ENCODE assay signal across 1 cellular context in the genomic region with DNA sequence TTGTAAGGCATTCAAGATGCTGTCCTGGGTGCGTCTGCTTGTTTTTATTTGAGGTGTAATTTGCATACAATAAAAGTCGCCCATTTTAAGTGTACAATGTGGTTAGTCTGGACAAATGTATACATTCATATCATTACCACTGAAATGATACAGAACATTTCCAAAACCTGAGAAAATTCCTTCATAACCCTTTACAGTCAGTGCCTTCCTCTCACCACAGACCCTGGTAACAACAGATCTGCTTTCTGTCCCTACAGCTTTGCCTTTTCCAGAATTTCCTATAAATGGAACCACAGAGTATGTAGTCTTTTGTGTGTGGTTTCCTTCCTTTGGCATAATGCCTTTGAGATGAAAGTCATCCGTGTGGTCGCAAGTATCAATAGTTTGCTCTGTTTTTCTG.
TF ChIP-seq lines count a peak whose summit lies in the region.

No MANE protein-coding gene starts in this region.

TF ChIP-seq in SK-N-SH, 30 proteins besides CTCF, POLR2A, EP300 and RAD21 (continued from another document):
- TF ChIP-seq, protein P1, sequence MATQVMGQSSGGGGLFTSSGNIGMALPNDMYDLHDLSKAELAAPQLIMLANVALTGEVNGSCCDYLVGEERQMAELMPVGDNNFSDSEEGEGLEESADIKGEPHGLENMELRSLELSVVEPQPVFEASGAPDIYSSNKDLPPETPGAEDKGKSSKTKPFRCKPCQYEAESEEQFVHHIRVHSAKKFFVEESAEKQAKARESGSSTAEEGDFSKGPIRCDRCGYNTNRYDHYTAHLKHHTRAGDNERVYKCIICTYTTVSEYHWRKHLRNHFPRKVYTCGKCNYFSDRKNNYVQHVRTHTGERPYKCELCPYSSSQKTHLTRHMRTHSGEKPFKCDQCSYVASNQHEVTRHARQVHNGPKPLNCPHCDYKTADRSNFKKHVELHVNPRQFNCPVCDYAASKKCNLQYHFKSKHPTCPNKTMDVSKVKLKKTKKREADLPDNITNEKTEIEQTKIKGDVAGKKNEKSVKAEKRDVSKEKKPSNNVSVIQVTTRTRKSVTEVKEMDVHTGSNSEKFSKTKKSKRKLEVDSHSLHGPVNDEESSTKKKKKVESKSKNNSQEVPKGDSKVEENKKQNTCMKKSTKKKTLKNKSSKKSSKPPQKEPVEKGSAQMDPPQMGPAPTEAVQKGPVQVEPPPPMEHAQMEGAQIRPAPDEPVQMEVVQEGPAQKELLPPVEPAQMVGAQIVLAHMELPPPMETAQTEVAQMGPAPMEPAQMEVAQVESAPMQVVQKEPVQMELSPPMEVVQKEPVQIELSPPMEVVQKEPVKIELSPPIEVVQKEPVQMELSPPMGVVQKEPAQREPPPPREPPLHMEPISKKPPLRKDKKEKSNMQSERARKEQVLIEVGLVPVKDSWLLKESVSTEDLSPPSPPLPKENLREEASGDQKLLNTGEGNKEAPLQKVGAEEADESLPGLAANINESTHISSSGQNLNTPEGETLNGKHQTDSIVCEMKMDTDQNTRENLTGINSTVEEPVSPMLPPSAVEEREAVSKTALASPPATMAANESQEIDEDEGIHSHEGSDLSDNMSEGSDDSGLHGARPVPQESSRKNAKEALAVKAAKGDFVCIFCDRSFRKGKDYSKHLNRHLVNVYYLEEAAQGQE (IDR thresholded peaks at IDR 0.05; ENCODE audit: low read depth, low read length) = no peak
- TF ChIP-seq TEAD4 (IDR thresholded peaks at IDR 0.05; ENCODE audit: borderline replicate concordance, insufficient read depth) = no peak
- TF ChIP-seq, protein P2, sequence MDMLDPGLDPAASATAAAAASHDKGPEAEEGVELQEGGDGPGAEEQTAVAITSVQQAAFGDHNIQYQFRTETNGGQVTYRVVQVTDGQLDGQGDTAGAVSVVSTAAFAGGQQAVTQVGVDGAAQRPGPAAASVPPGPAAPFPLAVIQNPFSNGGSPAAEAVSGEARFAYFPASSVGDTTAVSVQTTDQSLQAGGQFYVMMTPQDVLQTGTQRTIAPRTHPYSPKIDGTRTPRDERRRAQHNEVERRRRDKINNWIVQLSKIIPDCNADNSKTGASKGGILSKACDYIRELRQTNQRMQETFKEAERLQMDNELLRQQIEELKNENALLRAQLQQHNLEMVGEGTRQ (IDR thresholded peaks at IDR 0.05; ENCODE audit: borderline replicate concordance, low read depth, low read length) = no peak
- TF ChIP-seq, protein P3, sequence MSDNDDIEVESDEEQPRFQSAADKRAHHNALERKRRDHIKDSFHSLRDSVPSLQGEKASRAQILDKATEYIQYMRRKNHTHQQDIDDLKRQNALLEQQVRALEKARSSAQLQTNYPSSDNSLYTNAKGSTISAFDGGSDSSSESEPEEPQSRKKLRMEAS (IDR thresholded peaks at IDR 0.05; ENCODE audit: low read depth) = no peak
- no peak for TF ChIP-seq NRF1 (IDR thresholded peaks at IDR 0.05; ENCODE audit: low read depth, low read length)
- TF ChIP-seq, protein P4, sequence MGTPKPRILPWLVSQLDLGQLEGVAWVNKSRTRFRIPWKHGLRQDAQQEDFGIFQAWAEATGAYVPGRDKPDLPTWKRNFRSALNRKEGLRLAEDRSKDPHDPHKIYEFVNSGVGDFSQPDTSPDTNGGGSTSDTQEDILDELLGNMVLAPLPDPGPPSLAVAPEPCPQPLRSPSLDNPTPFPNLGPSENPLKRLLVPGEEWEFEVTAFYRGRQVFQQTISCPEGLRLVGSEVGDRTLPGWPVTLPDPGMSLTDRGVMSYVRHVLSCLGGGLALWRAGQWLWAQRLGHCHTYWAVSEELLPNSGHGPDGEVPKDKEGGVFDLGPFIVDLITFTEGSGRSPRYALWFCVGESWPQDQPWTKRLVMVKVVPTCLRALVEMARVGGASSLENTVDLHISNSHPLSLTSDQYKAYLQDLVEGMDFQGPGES (IDR thresholded peaks at IDR 0.05; ENCODE audit: low read depth, low read length) = no peak
- TF ChIP-seq SIN3A (IDR thresholded peaks at IDR 0.05; ENCODE audit: borderline replicate concordance, low read depth, low read length) = no peak
- TF ChIP-seq JUND (IDR thresholded peaks at IDR 0.05) = no peak
- TF ChIP-seq CHD2 (IDR thresholded peaks at IDR 0.05; ENCODE audit: low read length, partially characterized antibody) = no peak
- TF ChIP-seq, protein P5, sequence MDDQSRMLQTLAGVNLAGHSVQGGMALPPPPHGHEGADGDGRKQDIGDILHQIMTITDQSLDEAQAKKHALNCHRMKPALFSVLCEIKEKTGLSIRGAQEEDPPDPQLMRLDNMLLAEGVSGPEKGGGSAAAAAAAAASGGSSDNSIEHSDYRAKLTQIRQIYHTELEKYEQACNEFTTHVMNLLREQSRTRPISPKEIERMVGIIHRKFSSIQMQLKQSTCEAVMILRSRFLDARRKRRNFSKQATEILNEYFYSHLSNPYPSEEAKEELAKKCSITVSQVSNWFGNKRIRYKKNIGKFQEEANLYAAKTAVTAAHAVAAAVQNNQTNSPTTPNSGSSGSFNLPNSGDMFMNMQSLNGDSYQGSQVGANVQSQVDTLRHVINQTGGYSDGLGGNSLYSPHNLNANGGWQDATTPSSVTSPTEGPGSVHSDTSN (IDR thresholded peaks at IDR 0.05) = no peak
- no peak for TF ChIP-seq YY1 (IDR thresholded peaks at IDR 0.05; ENCODE audit: low read depth)
